In genomic region chr2:101901241-101901640, GRCh38 we compare ENCODE assay signal across 24 cellular contexts.
"Had no signal": no experiment of that assay in that cellular context is flagged by ENCODE, and none has a peak within 500 bp of the region (broad histone marks: within the 10 kb centered on the region; RNA-seq: fewer than 3 reads in every experiment).

No MANE protein-coding gene starts in this region.

- H3K9me3 ChIP-seq: body of pancreas had no signal

- ATAC-seq: activated CD8-positive, alpha-beta T cell treated with anti-CD3 and anti-CD28 coated beads, Interleukin-2, amount 10 ng/mL, durations not matched to agents 7 days and 5 days; body of pancreas had no signal

- H3K4me1 ChIP-seq: ascending aorta, body of pancreas had no signal

- H3K27me3 Mint-ChIP-seq: activated B cell treated with CpG ODN at 0.5 μM for 24 hours had no signal

- H3K27ac Mint-ChIP-seq: activated B cell treated with CpG ODN at 0.5 μM for 24 hours; activated CD8-positive, alpha-beta T cell treated with anti-CD3 and anti-CD28 coated beads, Interleukin-2, amount 10 ng/mL, durations not matched to agents 7 days and 5 days had no signal

- H3K27ac ChIP-seq: ascending aorta, body of pancreas had no signal

- FAIRE-seq: bronchial epithelial cell had no signal

- H3K4me3 ChIP-seq: ascending aorta, body of pancreas had no signal

- H3K36me3 ChIP-seq: ascending aorta had no signal

- H3K4me3 Mint-ChIP-seq: activated B cell treated with CpG ODN at 0.5 μM for 24 hours; activated CD8-positive, alpha-beta T cell treated with anti-CD3 and anti-CD28 coated beads, Interleukin-2, amount 10 ng/mL, durations not matched to agents 7 days and 5 days; activated naive CD8-positive, alpha-beta T cell treated with anti-CD3 and anti-CD28 coated beads, Interleukin-2, amount 50 U/mL, for 24 hours; T-helper 17 cell had no signal

- H3K27me3 ChIP-seq: ascending aorta, body of pancreas had no signal

- DNase-seq: activated B cell treated with CpG ODN at 0.5 μM for 24 hours; activated CD4-positive, alpha-beta T cell treated with anti-CD3 and anti-CD28 coated beads for 1 hour; activated CD4-positive, alpha-beta T cell treated with anti-CD3 and anti-CD28 coated beads, Interleukin-2, amount 50 U/mL, for 1 hour; activated CD8-positive, alpha-beta memory T cell treated with anti-CD3 and anti-CD28 coated beads, Interleukin-2, amount 50 U/mL, for 48 hours; activated CD8-positive, alpha-beta T cell treated with anti-CD3 and anti-CD28 coated beads, Interleukin-2, amount 10 ng/mL, durations not matched to agents 7 days and 5 days; activated naive CD8-positive, alpha-beta T cell treated with anti-CD3 and anti-CD28 coated beads, Interleukin-2, amount 50 U/mL, for 24 hours; activated T-cell treated with anti-CD3 and anti-CD28 coated beads, Interleukin-2, amount 50 U/mL, for 1 hour; amniotic stem cell; body of pancreas; central memory CD4-positive, alpha-beta T cell; cortex of kidney; Karpas-422; MM.1S; NCI-H1105; NCI-H1436; NCI-H1694 treated with DMSO at 0.1 percent for 48 hours; NCI-H2029 treated with DMSO at 0.1 percent for 48 hours; NCI-H345; NCI-H510A; SIG-M5; T-helper 17 cell; T-helper 9 cell had no signal
